8 cellular contexts compared by ENCODE assay signal in the genomic region with DNA sequence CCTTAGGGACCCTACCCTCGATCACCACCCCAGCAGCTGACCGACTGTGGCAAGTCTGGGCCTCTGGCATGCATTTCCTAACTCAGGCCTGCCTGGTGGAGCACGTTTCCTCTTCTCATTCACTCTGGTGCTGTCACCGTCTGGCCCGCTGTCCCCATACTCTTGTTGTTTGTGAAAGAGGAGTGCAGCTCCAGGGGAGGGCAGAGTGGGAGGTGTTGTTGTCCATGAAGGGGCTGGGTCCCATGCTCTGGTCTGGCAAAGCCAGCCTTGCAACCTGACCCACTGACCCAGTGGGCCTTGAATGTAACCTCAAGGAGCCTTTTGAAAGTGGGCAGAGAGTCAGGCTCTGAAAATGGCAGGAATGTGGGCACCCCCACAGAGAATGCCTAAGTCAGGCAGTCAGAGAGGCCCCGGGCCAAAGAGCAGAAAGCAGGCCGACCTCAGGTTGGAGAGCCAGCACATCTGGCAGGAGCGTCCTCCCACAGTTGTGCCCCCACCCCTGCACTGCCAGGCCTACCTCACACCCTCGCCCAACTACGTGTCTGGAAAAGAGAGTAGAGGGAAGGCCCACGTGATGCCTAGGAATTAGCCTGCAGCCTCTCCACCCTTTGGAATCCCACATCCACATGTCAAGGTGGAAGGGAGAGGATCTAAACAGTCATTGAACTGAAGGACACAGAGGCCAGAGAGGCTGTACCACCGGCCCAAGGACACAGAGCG. TPM values are rescaled to one million over a fixed set of nuclear protein-coding genes. Genes with fewer than 3 reads are reported as not detected.
DNase-seq lines count a peak whose midpoint lies in the region; ATAC-seq and TF ChIP-seq lines count a peak whose summit lies in the region.

No MANE protein-coding gene starts in this region.

- H3K4me1 Mint-ChIP-seq in CD4-positive, alpha-beta T cell (ENCODE audit: low read depth), result no peaks in the 10 kb centered on the region

- no peaks in the 10 kb centered on the region for H3K9me3 Mint-ChIP-seq in CD4-positive, alpha-beta T cell

- ATAC-seq in GM18505 (IDR thresholded peaks at IDR 0.05; ENCODE audit: unreplicated experiment) (no peak), Panc1 (peak; percentile 78), sciatic nerve (peak; percentile 70)
- no peak for ATAC-seq in activated CD4-positive, CD25-positive, alpha-beta regulatory T cell treated with anti-CD3 and anti-CD28 coated beads, Interleukin-2, amount 50 U/mL, for 24 hours
- no peak for ATAC-seq in CD4-positive, alpha-beta T cell (ENCODE audit: poor library complexity)

- no peak overlapping the region for H3K4me3 Mint-ChIP-seq in CD4-positive, alpha-beta T cell

- H3K27me3 Mint-ChIP-seq in CD4-positive, alpha-beta T cell, result no peaks in the 10 kb centered on the region

- DNase-seq in Panc1 (ENCODE audit: low read depth, low spot score) (peak; percentile 35), fibroblast of gingiva (ENCODE audit: low read depth) (peak; percentile 95), sciatic nerve (ENCODE audit: low spot score) (peak; percentile 73), GM20000 (ENCODE audit: low spot score) (no peak), NCI-H1694 treated with DMSO at 0.1 percent for 48 hours (lab: John Stamatoyannopoulos, UW) (no peak)
- no peak for DNase-seq in CD4-positive, alpha-beta T cell

- intact Hi-C loops in Panc1 (cut with micrococcal nuclease; ENCODE audit: unreplicated experiment) (no loop called here), sciatic nerve (cut with DNase I) (no loop called here)
- intact Hi-C loops in CD4-positive, alpha-beta T cell (cut with DNase I, micrococcal nuclease), result no loop called here

- peak; percentile 19 for TF ChIP-seq POLR2A in GM18505 (IDR thresholded peaks at IDR 0.05; ENCODE audit: borderline replicate concordance, extremely low read depth, insufficient read depth, insufficient read length)

- H3K27ac ChIP-seq in Panc1 (ENCODE audit: low read length), result peak overlapping the region; percentile 74
- no peak overlapping the region for H3K27ac ChIP-seq in CD4-positive, alpha-beta T cell (ENCODE audit: low read depth, low read length)

- no TSS peak for BruUV-seq in Panc1 (replicated peaks; lab: Mats Ljungman, UMichigan)

- CTCF ChIA-PET in Panc1 (lab: Charles Lee), result no interaction called here
- CTCF ChIA-PET in CD4-positive, alpha-beta T cell (lab: Charles Lee), result no interaction called here

- H3K27me3 ChIP-seq in Panc1 (ENCODE audit: control insufficient read depth, insufficient read depth, low read length), result no peaks in the 10 kb centered on the region
- no peaks in the 10 kb centered on the region for H3K27me3 ChIP-seq in CD4-positive, alpha-beta T cell (ENCODE audit: control insufficient read depth, insufficient read depth, low read length)

- TF ChIP-seq CTCF in Panc1 (IDR thresholded peaks at IDR 0.05) (no peak), GM20000 (IDR thresholded peaks at IDR 0.05; ENCODE audit: extremely low read depth, missing control alignments) (no peak)
- no peak for TF ChIP-seq CTCF in CD4-positive, alpha-beta T cell (IDR thresholded peaks at IDR 0.05)

- POLR2A ChIA-PET in Panc1 (lab: Charles Lee), result interaction anchor here (0.7 kb wide), 2 partner anchors 8 to 1029 kb away, joined by 3 read pairs; partner anchors contain the start of gene SIN3A
- POLR2A ChIA-PET in CD4-positive, alpha-beta T cell (lab: Charles Lee), result interaction anchor here (0.6 kb wide), 1 partner anchor 131 kb away, joined by 3 read pairs; no protein-coding TSS in a partner anchor

- H3K4me1 ChIP-seq in Panc1 (ENCODE audit: control insufficient read depth, insufficient read depth, low read length), result peaks cover 55% of the 10 kb centered on the region

- no peaks in the 10 kb centered on the region for H3K9me3 ChIP-seq in Panc1 (ENCODE audit: control insufficient read depth, insufficient read depth, low read depth, low read length)
- H3K9me3 ChIP-seq in CD4-positive, alpha-beta T cell (ENCODE audit: control insufficient read depth, low read length), result no peaks in the 10 kb centered on the region

- no peaks in the 10 kb centered on the region for H3K36me3 Mint-ChIP-seq in CD4-positive, alpha-beta T cell (ENCODE audit: low read depth)

- in situ Hi-C loops in Panc1 (cut with HindIII; ENCODE audit: low pct_unique_long_range_greater_than_20kb, low sequenced_read_pairs), result no loop called here

- H3K4me3 ChIP-seq in Panc1 (ENCODE audit: low read depth in 2 of 2, low read length in 2 of 2), result no peak overlapping the region

- no peak overlapping the region for H3K27ac Mint-ChIP-seq in CD4-positive, alpha-beta T cell

- H3K36me3 ChIP-seq in Panc1 (ENCODE audit: control insufficient read depth, insufficient read depth, low read length), result no peaks in the 10 kb centered on the region

RNA-seq across cellular contexts. Expression of gene SEMA7A, which starts 10.9 kb away (rescaled TPM):
- total RNA-seq in Panc1 (2021; ENCODE audit: unreplicated experiment) (11.2 TPM), sciatic nerve (30.9 TPM)
- polyA plus RNA-seq in Panc1 (2012; ENCODE audit: insufficient read length), result 6.3 TPM
- total RNA-seq in CD4-positive, alpha-beta T cell, result 1 to 10 TPM; 2.3 to 2.7 TPM

RNA-seq across cellular contexts. Expression of gene UBL7, which starts 38.1 kb away (rescaled TPM):
- 68.5 TPM for total RNA-seq in Panc1 (2021; ENCODE audit: unreplicated experiment)
- polyA plus RNA-seq in Panc1 (2012; ENCODE audit: insufficient read length), result 82.5 TPM
- 32.0 TPM for total RNA-seq in sciatic nerve
- 10 to 100 TPM; 14.3 to 17.1 TPM for total RNA-seq in CD4-positive, alpha-beta T cell

RNA-seq across cellular contexts. Expression of gene CYP11A1, which starts 55.4 kb away (rescaled TPM):
- total RNA-seq in Panc1 (2021; ENCODE audit: unreplicated experiment) (0.57 TPM), sciatic nerve (4.3 TPM)
- polyA plus RNA-seq in Panc1 (2012; ENCODE audit: insufficient read length), result 1.5 TPM
- total RNA-seq in CD4-positive, alpha-beta T cell, result not detected

Comparison
In these comparisons a context has a peak if more than half of its experiments do, and no peak if none do; other contexts are left out.
1. ATAC-seq: peak in Panc1 (single experiment) and sciatic nerve (single experiment); none in GM18505 (single experiment), activated CD4-positive, CD25-positive, alpha-beta regulatory T cell treated with anti-CD3 and anti-CD28 coated beads, Interleukin-2, amount 50 U/mL, for 24 hours (0 of 2) and CD4-positive, alpha-beta T cell (single experiment).
2. DNase-seq: peak in Panc1 (single experiment), fibroblast of gingiva (single experiment) and sciatic nerve (single experiment); none in GM20000 (single experiment), CD4-positive, alpha-beta T cell (0 of 10) and NCI-H1694 treated with DMSO at 0.1 percent for 48 hours (single experiment).